Comparison of ENCODE assay signal across 17 cellular contexts in the genomic region with DNA sequence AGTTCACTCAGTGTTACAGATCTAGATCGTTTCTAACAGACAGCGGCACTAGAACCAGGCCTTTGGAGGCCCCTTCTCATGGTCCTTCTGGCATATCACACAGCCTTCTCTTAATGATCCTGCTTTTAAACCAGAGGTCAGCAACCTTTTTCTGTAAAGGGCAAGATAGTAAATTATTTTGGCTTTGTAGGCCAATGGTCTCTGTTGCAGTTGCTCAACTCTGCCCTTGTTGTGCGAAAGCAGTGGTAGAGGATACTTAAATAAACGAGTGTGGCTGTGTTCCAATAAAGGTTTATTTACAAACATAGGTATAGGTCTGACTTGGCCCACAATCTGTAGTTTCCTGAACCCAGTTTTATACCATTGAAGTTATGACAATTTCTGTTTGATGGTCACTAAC. TPM values are rescaled to one million over a fixed set of nuclear protein-coding genes. Genes with fewer than 3 reads are reported as not detected.
DNase-seq lines count a peak whose midpoint lies in the region; ATAC-seq, FAIRE-seq and TF ChIP-seq lines count a peak whose summit lies in the region.
"Had no signal": no experiment of that assay in that cellular context is flagged by ENCODE, and none has a peak within 500 bp of the region (broad histone marks: within the 10 kb centered on the region; RNA-seq: fewer than 3 reads in every experiment).

No MANE protein-coding gene starts in this region.

- no peak for DNase-seq in HepG2 (ENCODE audit: low spot score)
- no peak for DNase-seq in left lobe of liver (ENCODE audit: low spot score)
- no peak for DNase-seq in T-cell
- no peak for DNase-seq in cerebellum (ENCODE audit: low spot score)
- no peak for DNase-seq in NOMO-1 (lab: John Stamatoyannopoulos, UW; ENCODE audit: unreplicated experiment in 2 of 2)
- DNase-seq in Kasumi-1 (lab: John Stamatoyannopoulos, UW), result no peak
- DNase-seq: CD4-positive, alpha-beta memory T cell; DMS79; H9 had no signal

- H4K20me1 ChIP-seq in HepG2 (ENCODE audit: insufficient read depth, low read length), result no peaks in the 10 kb centered on the region

- H3K4me3 ChIP-seq in liver (ENCODE audit: low read depth in 1 of 3, low read length in 3 of 3), result no peak overlapping the region
- H3K4me3 ChIP-seq in HepG2 (replicated peaks in 1 of 3; ENCODE audit: insufficient read depth in 1 of 3, low read depth in 2 of 3, low read length in 3 of 3), result no peak overlapping the region
- no peak overlapping the region for H3K4me3 ChIP-seq in parathyroid adenoma (ENCODE audit: low read depth, low read length)
- H3K4me3 ChIP-seq: GM12878, GM23338 had no signal

- H3K36me3 ChIP-seq in liver (ENCODE audit: control insufficient read depth in 4 of 4, insufficient read depth in 3 of 4, low read depth in 1 of 4, low read length in 3 of 4) (no peaks in the 10 kb centered on the region), HepG2 (replicated peaks in 1 of 2; ENCODE audit: control insufficient read depth in 1 of 2, insufficient read depth in 2 of 2, low read length in 2 of 2) (no peaks in the 10 kb centered on the region), parathyroid adenoma (ENCODE audit: control insufficient read depth, insufficient read depth, low read length) (no peaks in the 10 kb centered on the region)
- H3K36me3 ChIP-seq: BE2C had no signal

- H3K4me1 Mint-ChIP-seq in T-cell, result peaks cover 6 to 15% (median 11%) of the 10 kb centered on the region in 3 donors

- H3K79me2 ChIP-seq in HepG2 (ENCODE audit: insufficient read depth, low read length) (no peaks in the 10 kb centered on the region), parathyroid adenoma (peaks cover 3% of the 10 kb centered on the region)

- H3K27me3 Mint-ChIP-seq in T-cell, result no peaks in the 10 kb centered on the region

- H3K36me3 Mint-ChIP-seq in T-cell, result no peaks in the 10 kb centered on the region
- H3K36me3 Mint-ChIP-seq: CD4-positive, alpha-beta memory T cell had no signal

- TF ChIP-seq RAD21 in liver (IDR thresholded peaks at IDR 0.05) (no peak), HepG2 (CRISPR knock-in tag; IDR thresholded peaks at IDR 0.05) (no peak)

- no peak overlapping the region for H2AFZ ChIP-seq in HepG2 (ENCODE audit: low read length)
- H2AFZ ChIP-seq in parathyroid adenoma, result no peak overlapping the region

- ATAC-seq in HepG2 (no peak), left lobe of liver (peak; percentile 30), T-cell (replicated peaks in 1 of 4) (no peak)
- ATAC-seq: GM12878, GM23338 had no signal

- H3K27me3 ChIP-seq in liver (ENCODE audit: control insufficient read depth in 4 of 4, insufficient read depth in 4 of 4, low read length in 3 of 4), result no peaks in the 10 kb centered on the region
- no peaks in the 10 kb centered on the region for H3K27me3 ChIP-seq in HepG2 (ENCODE audit: control insufficient read depth in 1 of 2, insufficient read depth in 2 of 2, low read length in 2 of 2)
- H3K27me3 ChIP-seq in parathyroid adenoma (ENCODE audit: control insufficient read depth, insufficient read depth, low read length), result no peaks in the 10 kb centered on the region
- H3K27me3 ChIP-seq: BE2C had no signal

- no peak overlapping the region for H3K4me3 Mint-ChIP-seq in T-cell
- H3K4me3 Mint-ChIP-seq: CD4-positive, alpha-beta memory T cell; GM23338; H9 had no signal

- 63% methylated on average over 4 of the region's 4 CpGs for WGBS in liver
- WGBS in HepG2 (ENCODE audit: low lambda C conversion rate), result 51% methylated on average over 4 of the region's 4 CpGs

- no peak overlapping the region for H3K27ac Mint-ChIP-seq in T-cell
- H3K27ac Mint-ChIP-seq: GM23338, H9 had no signal

- H3K4me1 ChIP-seq in liver (ENCODE audit: control insufficient read depth in 4 of 4, insufficient read depth in 4 of 4, low read length in 3 of 4) (peaks cover 0 to 18% (median 6%) of the 10 kb centered on the region in 4 donors), HepG2 (ENCODE audit: insufficient read depth, low read length) (peaks cover 13% of the 10 kb centered on the region), parathyroid adenoma (peaks cover 47% of the 10 kb centered on the region)

- FAIRE-seq in HepG2 (lab: Jason Lieb, UNC), result no peak
- FAIRE-seq: GM12878 had no signal

- H3K4me2 ChIP-seq in HepG2 (ENCODE audit: low read depth, low read length) (no peak overlapping the region), parathyroid adenoma (ENCODE audit: low read length) (no peak overlapping the region)
- H3K4me2 ChIP-seq: GM23338 had no signal

- TF ChIP-seq EP300 in HepG2 (IDR thresholded peaks at IDR 0.05; ENCODE audit: low read depth in 2 of 2, low read length in 2 of 2), result no peak
- no peak for TF ChIP-seq EP300 in HepG2 (CRISPR knock-in tag; IDR thresholded peaks at IDR 0.05; ENCODE audit: borderline replicate concordance)

- H3K9ac ChIP-seq in liver (ENCODE audit: low read depth in 1 of 2, low read length in 2 of 2), result no peak overlapping the region
- no peak overlapping the region for H3K9ac ChIP-seq in HepG2 (ENCODE audit: insufficient read depth, low read depth, low read length)
- no peak overlapping the region for H3K9ac ChIP-seq in parathyroid adenoma

- POLR2A ChIA-PET in HepG2 (lab: Yijun Ruan, JAX), result no interaction called here
- POLR2A ChIA-PET in T-cell (lab: Charles Lee), result interaction anchor here (0.6 kb wide), 2 partner anchors 672 to 889 kb away, joined by 3 read pairs; no protein-coding TSS in a partner anchor

- in situ Hi-C loops in HepG2 (cut with HindIII; ENCODE audit: extremely low pct_ligation_motif_present, low pct_unique_long_range_greater_than_20kb), result no loop called here

- no TSS peak for BruUV-seq in HepG2 (replicated peaks; lab: Mats Ljungman, UMichigan)

- H3K27ac ChIP-seq in liver (ENCODE audit: low read depth in 1 of 2, low read length in 2 of 2) (no peak overlapping the region), HepG2 (ENCODE audit: extremely low read length, insufficient read depth, low read length) (no peak overlapping the region), parathyroid adenoma (peak overlapping the region; percentile 25)
- H3K27ac ChIP-seq: C4-2B had no signal

- CTCF ChIA-PET in HepG2 (lab: Yijun Ruan, JAX; ENCODE audit: low intra/inter-chr PET ratio, low total read pairs), result interaction anchor here (1.3 kb wide), 1 partner anchor 1008 kb away, joined by 3 read pairs; no protein-coding TSS in a partner anchor
- CTCF ChIA-PET in T-cell (lab: Charles Lee), result interaction anchor here (0.6 kb wide), 2 partner anchors 505 to 1957 kb away, joined by 3 to 7 read pairs; no protein-coding TSS in a partner anchor

- no peaks in the 10 kb centered on the region for H3K9me3 ChIP-seq in liver (ENCODE audit: control insufficient read depth in 4 of 4, low read length in 3 of 4)
- no peaks in the 10 kb centered on the region for H3K9me3 ChIP-seq in HepG2 (ENCODE audit: low read length)
- H3K9me3 ChIP-seq in parathyroid adenoma (ENCODE audit: control insufficient read depth, low read length), result no peaks in the 10 kb centered on the region
- H3K9me3 ChIP-seq: BE2C had no signal

- no peak for TF ChIP-seq POLR2A in HepG2 (IDR thresholded peaks at IDR 0.05; ENCODE audit: insufficient read depth in 1 of 2, low read depth in 2 of 2, low read length in 2 of 2)

- TF ChIP-seq CTCF in liver (IDR thresholded peaks at IDR 0.05; ENCODE audit: low read depth, low read length, missing input control), result no peak
- no peak for TF ChIP-seq CTCF in HepG2 (CRISPR knock-in tag; IDR thresholded peaks at IDR 0.05)
- no peak for TF ChIP-seq CTCF in parathyroid adenoma (IDR thresholded peaks at IDR 0.05)

- no peaks in the 10 kb centered on the region for H3K9me3 Mint-ChIP-seq in T-cell
- H3K9me3 Mint-ChIP-seq: CD4-positive, alpha-beta memory T cell; GM23338; H9 had no signal

- intact Hi-C loops in HepG2 (cut with micrococcal nuclease; ENCODE audit: unreplicated experiment), result loop anchor here (10.0 kb wide), 1 partner anchor 251 kb away; no protein-coding TSS in a partner anchor

TF ChIP-seq in liver, 16 proteins besides CTCF, POLR2A, EP300 and RAD21:
- TF ChIP-seq RXRA (IDR thresholded peaks at IDR 0.05), result peak; percentile 62 to 77
- TF ChIP-seq NR2F2 (IDR thresholded peaks at IDR 0.05), result no peak
- TF ChIP-seq HNF4A (conservative IDR thresholded peaks at IDR 0.05), result peak in 1 of 2 donors; percentile 26
- TF ChIP-seq YY1 (IDR thresholded peaks at IDR 0.05), result peak; percentile 42
- no peak for TF ChIP-seq TAF1 (conservative IDR thresholded peaks at IDR 0.05)

TF ChIP-seq in HepG2, 621 proteins besides CTCF, POLR2A, EP300 and RAD21 (continues in another document):
- no peak for TF ChIP-seq SAFB2 (CRISPR knock-in tag; IDR thresholded peaks at IDR 0.05; ENCODE audit: borderline replicate concordance, low read depth)
- TF ChIP-seq ZNF232 (CRISPR knock-in tag; IDR thresholded peaks at IDR 0.05; ENCODE audit: borderline replicate concordance), result no peak
- TF ChIP-seq, protein P1, sequence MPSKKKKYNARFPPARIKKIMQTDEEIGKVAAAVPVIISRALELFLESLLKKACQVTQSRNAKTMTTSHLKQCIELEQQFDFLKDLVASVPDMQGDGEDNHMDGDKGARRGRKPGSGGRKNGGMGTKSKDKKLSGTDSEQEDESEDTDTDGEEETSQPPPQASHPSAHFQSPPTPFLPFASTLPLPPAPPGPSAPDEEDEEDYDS (CRISPR knock-in tag; IDR thresholded peaks at IDR 0.05), result no peak

RNA-seq across cellular contexts. Expression of a gene that starts 47.3 kb away (rescaled TPM):
- 1 to 10 TPM in 1 of 2 donors, under 1 TPM in 1; 0.75 to 3.7 TPM for total RNA-seq in liver
- polyA plus RNA-seq in liver, result under 1 TPM; 0.33 to 0.81 TPM
- not detected in 2 replicates for total RNA-seq in HepG2 (2016; rRNA removed; fragmentation: Illumina TruSeq; extraction: Trizol)
- not detected in 2 replicates for total RNA-seq in HepG2 (2016; cell fraction: cytosol; rRNA removed; fragmentation: Illumina TruSeq; extraction: Trizol; ENCODE audit: low read depth)
- not detected in 2 replicates for total RNA-seq in HepG2 (2016; cell fraction: insoluble cytoplasmic fraction; rRNA removed; fragmentation: Illumina TruSeq; extraction: Trizol)
- total RNA-seq in HepG2 (2016; cell fraction: membrane; rRNA removed; fragmentation: Illumina TruSeq; extraction: Trizol), result not detected in 2 replicates
- total RNA-seq in HepG2 (2016; cell fraction: nucleus; rRNA removed; fragmentation: Illumina TruSeq; extraction: Trizol), result not detected in 2 replicates
- not detected in 2 replicates for polyA plus RNA-seq in HepG2 (2011; rRNA removed)
- not detected in 2 replicates for polyA plus RNA-seq in HepG2 (2011; cell fraction: cytosol; rRNA removed)
- not detected in 2 replicates for polyA plus RNA-seq in HepG2 (2011; cell fraction: nucleus; rRNA removed)
- not detected in 2 replicates for polyA plus RNA-seq in HepG2 (2012)
- polyA plus RNA-seq in HepG2 (2016; cell fraction: cytosol; fragmentation: Illumina TruSeq; extraction: Trizol; ENCODE audit: low read depth), result not detected in 2 replicates
- not detected in 2 replicates for polyA plus RNA-seq in HepG2 (2016; cell fraction: insoluble cytoplasmic fraction; fragmentation: Illumina TruSeq; extraction: Trizol; ENCODE audit: low read depth)
- polyA plus RNA-seq in HepG2 (2016; cell fraction: membrane; fragmentation: Illumina TruSeq; extraction: Trizol; ENCODE audit: low read depth), result not detected in 2 replicates
- not detected in 2 replicates for polyA plus RNA-seq in HepG2 (2016; cell fraction: nucleus; fragmentation: Illumina TruSeq; extraction: Trizol; ENCODE audit: insufficient read depth, low read depth)
- polyA minus RNA-seq in HepG2 (2011; rRNA and poly(A)+ RNA removed; ENCODE audit: low replicate concordance), result not detected in 2 replicates
- not detected in 2 replicates for polyA minus RNA-seq in HepG2 (2011; cell fraction: cytosol; rRNA and poly(A)+ RNA removed)
- polyA minus RNA-seq in HepG2 (2011; cell fraction: nucleus; rRNA and poly(A)+ RNA removed), result not detected in 2 replicates
- total RNA-seq in left lobe of liver, result 0.38 TPM
- total RNA-seq in T-cell, result 1 to 10 TPM in 2 of 5 donors, under 1 TPM in 3; 0.16 to 1.3 (median 0.73) TPM
- total RNA-seq in cerebellum, result 0.64 TPM
- total RNA-seq: G401, GM23338, H9 had no signal
- polyA plus RNA-seq: AG04450, GM23338 had no signal
